ENCODE assay signal across 33 cellular contexts in genomic region chr21:30769724-30770431, GRCh38. TPM values are rescaled to one million over a fixed set of nuclear protein-coding genes. Genes with fewer than 3 reads are reported as not detected.
"Had no signal": no experiment of that assay in that cellular context is flagged by ENCODE, and none has a peak within 500 bp of the region (broad histone marks: within the 10 kb centered on the region; RNA-seq: fewer than 3 reads in every experiment).

No MANE protein-coding gene starts in this region.

- H3K27me3 Mint-ChIP-seq: effector memory CD8-positive, alpha-beta T cell; stimulated activated naive CD8-positive, alpha-beta T cell treated with anti-CD3 and anti-CD28 coated beads, Interleukin-15, amount 100 ng/mL, for 72 hours had no signal

- DNase-seq: cortex of kidney; effector memory CD8-positive, alpha-beta T cell; foreskin fibroblast; heart left ventricle; left cardiac atrium; left lung; naive thymus-derived CD8-positive, alpha-beta T cell; nephron progenitor cell; nucleus accumbens; stimulated activated CD4-positive, alpha-beta T cell treated with anti-CD3 and anti-CD28 coated beads, Interleukin-12 subunit alpha, Interleukin-12 subunit beta, amount 100 ng/mL, for 4 hours; stimulated activated CD4-positive, alpha-beta T cell treated with anti-CD3 and anti-CD28 coated beads, Interleukin-1b, Interleukin-23, amount 100 ng/mL, for 48 hours; stimulated activated CD4-positive, alpha-beta T cell treated with anti-CD3 and anti-CD28 coated beads, Interleukin-4, amount 100 ng/mL, for 1 hour; stimulated activated CD8-positive, alpha-beta memory T cell treated with anti-CD3 and anti-CD28 coated beads, Interleukin-4, amount 100 ng/mL, for 48 hours; stimulated activated naive CD4-positive, alpha-beta T cell; stimulated activated naive CD8-positive, alpha-beta T cell treated with anti-CD3 and anti-CD28 coated beads, Interleukin-15, amount 100 ng/mL, for 72 hours; thyroid gland; trophoblast cell had no signal

- H3K9me3 Mint-ChIP-seq: effector memory CD8-positive, alpha-beta T cell; stimulated activated naive CD8-positive, alpha-beta T cell treated with anti-CD3 and anti-CD28 coated beads, Interleukin-15, amount 100 ng/mL, for 72 hours had no signal

- H3K36me3 ChIP-seq: gastroesophageal sphincter, heart left ventricle, left lung, prostate gland, right atrium auricular region, thyroid gland had no signal

- H3K27ac ChIP-seq: epithelial cell of prostate, gastroesophageal sphincter, heart left ventricle, hepatocyte, left lung, prostate gland, right atrium auricular region, thyroid gland had no signal

- H3K9me3 ChIP-seq: gastroesophageal sphincter, heart left ventricle, prostate gland, thyroid gland had no signal

- H3K4me1 ChIP-seq: gastroesophageal sphincter, heart left ventricle, left lung, prostate gland, right atrium auricular region, thyroid gland had no signal

- H3K4me3 Mint-ChIP-seq: effector memory CD8-positive, alpha-beta T cell; naive thymus-derived CD8-positive, alpha-beta T cell; nephron progenitor cell; stimulated activated naive CD8-positive, alpha-beta T cell treated with anti-CD3 and anti-CD28 coated beads, Interleukin-15, amount 100 ng/mL, for 72 hours had no signal

- H3K4me1 Mint-ChIP-seq: naive thymus-derived CD8-positive, alpha-beta T cell; nephron progenitor cell; stimulated activated naive CD8-positive, alpha-beta T cell treated with anti-CD3 and anti-CD28 coated beads, Interleukin-15, amount 100 ng/mL, for 72 hours had no signal

- ATAC-seq: effector memory CD8-positive, alpha-beta T cell; esophagus mucosa; gastroesophageal sphincter; heart left ventricle; left cardiac atrium; left lung; naive thymus-derived CD8-positive, alpha-beta T cell; sciatic nerve; stimulated activated naive CD8-positive, alpha-beta T cell treated with anti-CD3 and anti-CD28 coated beads, Interleukin-15, amount 100 ng/mL, for 72 hours had no signal

- H3K36me3 Mint-ChIP-seq: naive thymus-derived CD8-positive, alpha-beta T cell had no signal

- H3K4me3 ChIP-seq: gastroesophageal sphincter, heart left ventricle, hepatocyte, left lung, prostate gland, right atrium auricular region, smooth muscle cell, thyroid gland had no signal

- H3K27me3 ChIP-seq: gastroesophageal sphincter, heart left ventricle, hepatocyte, left lung, right atrium auricular region, thyroid gland had no signal

- H3K27ac Mint-ChIP-seq: effector memory CD8-positive, alpha-beta T cell; naive thymus-derived CD8-positive, alpha-beta T cell; nephron progenitor cell; stimulated activated naive CD8-positive, alpha-beta T cell treated with anti-CD3 and anti-CD28 coated beads, Interleukin-15, amount 100 ng/mL, for 72 hours had no signal

RNA-seq across cellular contexts. Expression of gene KRTAP21-1, which starts 14.7 kb away (rescaled TPM):
- total RNA-seq: dermis microvascular lymphatic vessel endothelial cell; esophagus mucosa; gastroesophageal sphincter; heart left ventricle; hepatocyte; kidney epithelial cell; left cardiac atrium; left lung; lower leg skin; mesenteric fat pad; myocyte; naive thymus-derived CD8-positive, alpha-beta T cell; osteocyte; prostate gland; right atrium auricular region; sciatic nerve; smooth muscle cell; temporal lobe; thyroid gland; urinary bladder had no signal

RNA-seq across cellular contexts. Expression of gene KRTAP21-2, which starts 22.8 kb away (rescaled TPM):
- total RNA-seq: dermis microvascular lymphatic vessel endothelial cell; esophagus mucosa; gastroesophageal sphincter; heart left ventricle; hepatocyte; kidney epithelial cell; left cardiac atrium; left lung; mesenteric fat pad; myocyte; naive thymus-derived CD8-positive, alpha-beta T cell; osteocyte; prostate gland; right atrium auricular region; sciatic nerve; smooth muscle cell; temporal lobe; thyroid gland; urinary bladder had no signal

RNA-seq across cellular contexts. Expression of gene KRTAP8-1, which starts 43.2 kb away (rescaled TPM):
- total RNA-seq: dermis microvascular lymphatic vessel endothelial cell; esophagus mucosa; gastroesophageal sphincter; heart left ventricle; hepatocyte; kidney epithelial cell; left cardiac atrium; left lung; mesenteric fat pad; myocyte; naive thymus-derived CD8-positive, alpha-beta T cell; osteocyte; right atrium auricular region; sciatic nerve; smooth muscle cell; temporal lobe; thyroid gland; urinary bladder had no signal

RNA-seq across cellular contexts. Expression of gene KRTAP21-3, which starts 51.3 kb away (rescaled TPM):
- total RNA-seq: dermis microvascular lymphatic vessel endothelial cell; esophagus mucosa; gastroesophageal sphincter; heart left ventricle; hepatocyte; kidney epithelial cell; left cardiac atrium; left lung; lower leg skin; mesenteric fat pad; myocyte; naive thymus-derived CD8-positive, alpha-beta T cell; osteocyte; prostate gland; right atrium auricular region; sciatic nerve; smooth muscle cell; temporal lobe; thyroid gland; urinary bladder had no signal

RNA-seq across cellular contexts. Expression of gene KRTAP7-1, which starts 59.7 kb away (rescaled TPM):
- total RNA-seq: dermis microvascular lymphatic vessel endothelial cell; esophagus mucosa; gastroesophageal sphincter; heart left ventricle; hepatocyte; kidney epithelial cell; left cardiac atrium; left lung; mesenteric fat pad; myocyte; naive thymus-derived CD8-positive, alpha-beta T cell; osteocyte; prostate gland; right atrium auricular region; sciatic nerve; temporal lobe; thyroid gland; urinary bladder had no signal
